Comparison of ENCODE assay signal across 1 cellular context in genomic region chr2:234257859-234258561, GRCh38.
TF ChIP-seq lines count a peak whose summit lies in the region.

No MANE protein-coding gene starts in this region.

TF ChIP-seq in SK-N-SH, 30 proteins besides CTCF, POLR2A, EP300 and RAD21 (continued from another document):
- TF ChIP-seq ZBTB33 (IDR thresholded peaks at IDR 0.05; ENCODE audit: borderline replicate concordance, low read depth), result peak; percentile 55
- no peak for TF ChIP-seq IRF3 (IDR thresholded peaks at IDR 0.05; ENCODE audit: low read depth, low read length)
- TF ChIP-seq FOSL2 (IDR thresholded peaks at IDR 0.05; ENCODE audit: borderline replicate concordance, low read depth), result peak; percentile 93
- TF ChIP-seq FOXM1 (IDR thresholded peaks at IDR 0.05; ENCODE audit: low read depth), result peak; percentile 78; the same call in 1 of the 2 replicates
- TF ChIP-seq MXI1 (IDR thresholded peaks at IDR 0.05; ENCODE audit: low read depth, low read length), result peak; percentile 65; the same call in 1 of the 2 replicates
- TF ChIP-seq CHD2 (IDR thresholded peaks at IDR 0.05; ENCODE audit: low read length, partially characterized antibody), result no peak
- peak; percentile 98 for TF ChIP-seq RXRA (IDR thresholded peaks at IDR 0.05; ENCODE audit: borderline replicate concordance, low read depth)
- peak; percentile 62; the same call in 1 of the 2 replicates for TF ChIP-seq POLR2AphosphoS5 (IDR thresholded peaks at IDR 0.05; ENCODE audit: low read depth, low read length)
- TF ChIP-seq PBX3 (IDR thresholded peaks at IDR 0.05), result peak; percentile 81
- peak; percentile 77; the same call in 1 of the 2 replicates for TF ChIP-seq SIN3A (IDR thresholded peaks at IDR 0.05; ENCODE audit: borderline replicate concordance, low read depth, low read length)
- no peak for TF ChIP-seq GATA2 (CRISPR knock-in tag; IDR thresholded peaks at IDR 0.05)
- TF ChIP-seq EZH2phosphoT487 (IDR thresholded peaks at IDR 0.05; ENCODE audit: borderline replicate concordance, low read depth), result no peak
TF ChIP-seq in SK-N-SH: peak in this region for 18.
